ENCODE assay signal across 1 cellular context in the genomic region with DNA sequence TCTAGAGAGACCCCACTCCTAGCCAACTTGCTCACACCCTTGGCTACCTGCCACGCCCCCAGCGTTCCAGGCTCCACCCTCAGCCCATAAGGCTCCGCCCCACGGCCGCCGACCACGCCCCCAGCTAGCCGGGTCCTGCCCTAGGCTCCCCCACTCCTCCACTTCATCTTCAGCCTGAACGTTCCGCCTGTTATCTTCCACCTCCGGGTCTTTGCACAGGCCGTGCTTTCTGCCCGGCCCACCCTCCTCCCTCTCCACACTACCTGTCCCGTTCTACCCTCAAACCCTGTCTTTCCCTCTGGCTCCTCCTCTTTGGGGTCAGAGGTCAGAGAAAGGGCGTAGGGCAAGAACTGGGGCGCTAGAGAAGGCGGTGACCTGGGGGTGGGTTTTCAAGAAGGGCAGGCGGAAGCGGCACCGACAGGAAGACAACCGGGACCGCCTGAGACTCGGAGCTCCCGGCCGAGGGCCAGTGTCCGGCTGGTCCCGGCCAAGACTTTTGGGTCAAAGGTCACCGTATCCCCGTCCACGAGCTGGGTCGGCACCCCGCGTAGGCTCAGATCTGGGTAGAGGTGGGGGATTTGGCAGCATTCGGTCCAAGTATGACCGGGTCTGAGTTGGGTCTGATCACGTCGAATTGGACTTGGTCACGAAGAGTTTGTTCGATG.
TF ChIP-seq lines count a peak whose summit lies in the region.

No MANE protein-coding gene starts in this region.

TF ChIP-seq in HEK293, 187 proteins besides CTCF, POLR2A, EP300 and RAD21 (continued from another document):
- TF ChIP-seq, protein P1, sequence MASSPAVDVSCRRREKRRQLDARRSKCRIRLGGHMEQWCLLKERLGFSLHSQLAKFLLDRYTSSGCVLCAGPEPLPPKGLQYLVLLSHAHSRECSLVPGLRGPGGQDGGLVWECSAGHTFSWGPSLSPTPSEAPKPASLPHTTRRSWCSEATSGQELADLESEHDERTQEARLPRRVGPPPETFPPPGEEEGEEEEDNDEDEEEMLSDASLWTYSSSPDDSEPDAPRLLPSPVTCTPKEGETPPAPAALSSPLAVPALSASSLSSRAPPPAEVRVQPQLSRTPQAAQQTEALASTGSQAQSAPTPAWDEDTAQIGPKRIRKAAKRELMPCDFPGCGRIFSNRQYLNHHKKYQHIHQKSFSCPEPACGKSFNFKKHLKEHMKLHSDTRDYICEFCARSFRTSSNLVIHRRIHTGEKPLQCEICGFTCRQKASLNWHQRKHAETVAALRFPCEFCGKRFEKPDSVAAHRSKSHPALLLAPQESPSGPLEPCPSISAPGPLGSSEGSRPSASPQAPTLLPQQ (tag by site-specific recombination; IDR thresholded peaks at IDR 0.05) = peak; percentile 64; the same call in 1 of the 2 replicates
- TF ChIP-seq OSR2 (tag by site-specific recombination; IDR thresholded peaks at IDR 0.05) (no peak), EGR2 (tag by site-specific recombination; IDR thresholded peaks at IDR 0.05; ENCODE audit: low read depth) (peak; percentile 76), ZFHX2 (tag by site-specific recombination; conservative IDR thresholded peaks at IDR 0.05) (peak; percentile 66; the same call in 1 of the 2 replicates), ZNF610 (tag by site-specific recombination; IDR thresholded peaks at IDR 0.05; ENCODE audit: borderline replicate concordance) (0 out of 2 replicates have a peak, but pooled peaks have one; percentile 50), ZNF24 (tag by site-specific recombination; IDR thresholded peaks at IDR 0.05) (peak; percentile 29; the same call in 1 of the 2 replicates), IKZF3 (tag by site-specific recombination; IDR thresholded peaks at IDR 0.05) (no peak), SCRT2 (tag by site-specific recombination; IDR thresholded peaks at IDR 0.05) (no peak), ZBTB8A (tag by site-specific recombination; IDR thresholded peaks at IDR 0.05) (peak; percentile 52; the same call in 1 of the 2 replicates), ZNF416 (tag by site-specific recombination; IDR thresholded peaks at IDR 0.05) (no peak), FEZF1 (tag by site-specific recombination; IDR thresholded peaks at IDR 0.05) (no peak), KLF8 (tag by site-specific recombination; IDR thresholded peaks at IDR 0.05) (peak; percentile 84), ZNF664 (tag by site-specific recombination; IDR thresholded peaks at IDR 0.05) (no peak), ZNF391 (tag by site-specific recombination; IDR thresholded peaks at IDR 0.05; ENCODE audit: borderline replicate concordance, low read depth) (no peak), ZFP69B (tag by site-specific recombination; IDR thresholded peaks at IDR 0.05) (peak; percentile 71; the same call in 1 of the 2 replicates), WT1 (tag by site-specific recombination; IDR thresholded peaks at IDR 0.05) (peak; percentile 41), KLF9 (tag by site-specific recombination; IDR thresholded peaks at IDR 0.05; ENCODE audit: low read depth) (peak; percentile 96), ZNF561 (tag by site-specific recombination; IDR thresholded peaks at IDR 0.05; ENCODE audit: borderline replicate concordance) (peak; percentile 79; the same call in 1 of the 2 replicates), ZNF10 (tag by site-specific recombination; IDR thresholded peaks at IDR 0.05) (peak; percentile 32; the same call in 1 of the 2 replicates), KLF10 (tag by site-specific recombination; IDR thresholded peaks at IDR 0.05) (peak; percentile 56; the same call in 1 of the 2 replicates), ZNF184 (tag by site-specific recombination; IDR thresholded peaks at IDR 0.05) (no peak)
- TF ChIP-seq, protein P2, sequence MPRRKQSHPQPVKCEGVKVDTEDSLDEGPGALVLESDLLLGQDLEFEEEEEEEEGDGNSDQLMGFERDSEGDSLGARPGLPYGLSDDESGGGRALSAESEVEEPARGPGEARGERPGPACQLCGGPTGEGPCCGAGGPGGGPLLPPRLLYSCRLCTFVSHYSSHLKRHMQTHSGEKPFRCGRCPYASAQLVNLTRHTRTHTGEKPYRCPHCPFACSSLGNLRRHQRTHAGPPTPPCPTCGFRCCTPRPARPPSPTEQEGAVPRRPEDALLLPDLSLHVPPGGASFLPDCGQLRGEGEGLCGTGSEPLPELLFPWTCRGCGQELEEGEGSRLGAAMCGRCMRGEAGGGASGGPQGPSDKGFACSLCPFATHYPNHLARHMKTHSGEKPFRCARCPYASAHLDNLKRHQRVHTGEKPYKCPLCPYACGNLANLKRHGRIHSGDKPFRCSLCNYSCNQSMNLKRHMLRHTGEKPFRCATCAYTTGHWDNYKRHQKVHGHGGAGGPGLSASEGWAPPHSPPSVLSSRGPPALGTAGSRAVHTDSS (tag by site-specific recombination; IDR thresholded peaks at IDR 0.05) = peak; percentile 79
- TF ChIP-seq, protein P3, sequence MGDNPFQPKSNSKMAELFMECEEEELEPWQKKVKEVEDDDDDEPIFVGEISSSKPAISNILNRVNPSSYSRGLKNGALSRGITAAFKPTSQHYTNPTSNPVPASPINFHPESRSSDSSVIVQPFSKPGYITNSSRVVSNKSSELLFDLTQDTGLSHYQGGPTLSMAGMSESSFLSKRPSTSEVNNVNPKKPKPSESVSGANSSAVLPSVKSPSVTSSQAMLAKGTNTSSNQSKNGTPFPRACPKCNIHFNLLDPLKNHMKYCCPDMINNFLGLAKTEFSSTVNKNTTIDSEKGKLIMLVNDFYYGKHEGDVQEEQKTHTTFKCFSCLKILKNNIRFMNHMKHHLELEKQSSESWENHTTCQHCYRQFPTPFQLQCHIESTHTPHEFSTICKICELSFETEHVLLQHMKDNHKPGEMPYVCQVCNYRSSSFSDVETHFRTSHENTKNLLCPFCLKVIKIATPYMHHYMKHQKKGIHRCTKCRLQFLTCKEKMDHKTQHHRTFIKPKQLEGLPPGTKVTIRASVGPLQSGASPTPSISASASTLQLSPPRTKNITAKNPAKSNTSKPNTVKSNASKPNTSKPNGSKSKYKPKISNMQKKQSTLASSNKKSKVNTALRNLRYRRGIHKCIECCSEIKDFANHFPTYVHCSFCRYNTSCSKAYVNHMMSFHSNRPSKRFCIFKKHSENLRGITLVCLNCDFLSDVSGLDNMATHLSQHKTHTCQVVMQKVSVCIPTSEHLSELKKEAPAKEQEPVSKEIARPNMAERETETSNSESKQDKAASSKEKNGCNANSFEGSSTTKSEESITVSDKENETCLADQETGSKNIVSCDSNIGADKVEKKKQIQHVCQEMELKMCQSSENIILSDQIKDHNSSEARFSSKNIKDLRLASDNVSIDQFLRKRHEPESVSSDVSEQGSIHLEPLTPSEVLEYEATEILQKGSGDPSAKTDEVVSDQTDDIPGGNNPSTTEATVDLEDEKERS (tag by site-specific recombination; IDR thresholded peaks at IDR 0.05) = no peak
- TF ChIP-seq, protein P4, sequence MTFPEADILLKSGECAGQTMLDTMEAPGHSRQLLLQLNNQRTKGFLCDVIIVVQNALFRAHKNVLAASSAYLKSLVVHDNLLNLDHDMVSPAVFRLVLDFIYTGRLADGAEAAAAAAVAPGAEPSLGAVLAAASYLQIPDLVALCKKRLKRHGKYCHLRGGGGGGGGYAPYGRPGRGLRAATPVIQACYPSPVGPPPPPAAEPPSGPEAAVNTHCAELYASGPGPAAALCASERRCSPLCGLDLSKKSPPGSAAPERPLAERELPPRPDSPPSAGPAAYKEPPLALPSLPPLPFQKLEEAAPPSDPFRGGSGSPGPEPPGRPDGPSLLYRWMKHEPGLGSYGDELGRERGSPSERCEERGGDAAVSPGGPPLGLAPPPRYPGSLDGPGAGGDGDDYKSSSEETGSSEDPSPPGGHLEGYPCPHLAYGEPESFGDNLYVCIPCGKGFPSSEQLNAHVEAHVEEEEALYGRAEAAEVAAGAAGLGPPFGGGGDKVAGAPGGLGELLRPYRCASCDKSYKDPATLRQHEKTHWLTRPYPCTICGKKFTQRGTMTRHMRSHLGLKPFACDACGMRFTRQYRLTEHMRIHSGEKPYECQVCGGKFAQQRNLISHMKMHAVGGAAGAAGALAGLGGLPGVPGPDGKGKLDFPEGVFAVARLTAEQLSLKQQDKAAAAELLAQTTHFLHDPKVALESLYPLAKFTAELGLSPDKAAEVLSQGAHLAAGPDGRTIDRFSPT (tag by site-specific recombination; IDR thresholded peaks at IDR 0.05) = peak; percentile 56; the same call in 1 of the 2 replicates
